In genomic region chr12:40248585-40249297, GRCh38 we compare ENCODE assay signal across 14 cellular contexts. TPM values are rescaled to one million over a fixed set of nuclear protein-coding genes. Genes with fewer than 3 reads are reported as not detected.
DNase-seq lines count a peak whose midpoint lies in the region; ATAC-seq and TF ChIP-seq lines count a peak whose summit lies in the region.
"Had no signal": no experiment of that assay in that cellular context is flagged by ENCODE, and none has a peak within 500 bp of the region (broad histone marks: within the 10 kb centered on the region; RNA-seq: fewer than 3 reads in every experiment).

No MANE protein-coding gene starts in this region.

- no peak overlapping the region for H3K27ac ChIP-seq in foreskin keratinocyte
- H3K27ac ChIP-seq in right lobe of liver: no peak overlapping the region

- no peak for TF ChIP-seq POLR2A in right lobe of liver (IDR thresholded peaks at IDR 0.05)

- peaks cover 0 to 18% (median 0%) of the 10 kb centered on the region in 4 donors for H3K36me3 ChIP-seq in right lobe of liver

- no peaks in the 10 kb centered on the region for H3K9me3 ChIP-seq in right lobe of liver

- intact Hi-C loops in right lobe of liver (cut with DNase I): no loop called here

- H3K27me3 ChIP-seq in foreskin keratinocyte: no peaks in the 10 kb centered on the region
- H3K27me3 ChIP-seq in right lobe of liver: no peaks in the 10 kb centered on the region

- TF ChIP-seq CTCF in foreskin keratinocyte (conservative IDR thresholded peaks at IDR 0.05) (no peak), right lobe of liver (IDR thresholded peaks at IDR 0.05) (no peak)

- H3K4me1 ChIP-seq in foreskin keratinocyte (peaks cover 12% of the 10 kb centered on the region), right lobe of liver (peaks cover 0 to 18% (median 3%) of the 10 kb centered on the region in 4 donors)

- 79% methylated on average over 4 of the region's 4 CpGs for WGBS in right lobe of liver (ENCODE audit: insufficient coverage, low coverage, low lambda C conversion rate, missing lambda C conversion rate)

- peak; percentile 15 for DNase-seq in HCEC 1CT
- DNase-seq in LHCN-M2 (ENCODE audit: low read depth): peak; percentile 74
- DNase-seq in foreskin keratinocyte: peak; percentile 31 to 74
- DNase-seq in NCI-H2107 (lab: John Stamatoyannopoulos, UW): no peak
- DNase-seq in stimulated activated CD4-positive, alpha-beta T cell treated with anti-CD3 and anti-CD28 coated beads, Interleukin-15, amount 100 ng/mL, for 24 hours: no peak
- no peak for DNase-seq in right lobe of liver
- DNase-seq: activated CD4-positive, alpha-beta T cell treated with anti-CD3 and anti-CD28 coated beads for 4 hours; foreskin melanocyte; H9; NCI-H2029 treated with DMSO at 0.1 percent for 48 hours; stimulated activated CD4-positive, alpha-beta T cell treated with anti-CD3 and anti-CD28 coated beads, Interleukin-2, amount 100 ng/mL, for 48 hours had no signal

- no peak overlapping the region for H3K4me3 ChIP-seq in right lobe of liver

- ATAC-seq in GM18858 (IDR thresholded peaks at IDR 0.05; ENCODE audit: unreplicated experiment): peak; percentile 55
- peak; percentile 100 for ATAC-seq in foreskin keratinocyte
- no peak for ATAC-seq in SK-N-SH treated with all-trans-retinoic acid at 6 μM for 48 hours
- ATAC-seq in right lobe of liver: no peak
- ATAC-seq: HepG2 had no signal

TF ChIP-seq in SK-N-SH treated with all-trans-retinoic acid at 6 μM for 48 hours, 23 proteins besides CTCF, POLR2A, EP300 and RAD21:
- no peak for TF ChIP-seq ZFP3 (CRISPR knock-in tag; IDR thresholded peaks at IDR 0.05)
- no peak for TF ChIP-seq SNAI2 (CRISPR knock-in tag; IDR thresholded peaks at IDR 0.05)
- no peak for TF ChIP-seq ZC3H10 (CRISPR knock-in tag; IDR thresholded peaks at IDR 0.05)
- TF ChIP-seq ISL1 (CRISPR knock-in tag; IDR thresholded peaks at IDR 0.05): no peak
- TF ChIP-seq ZNF70 (CRISPR knock-in tag; IDR thresholded peaks at IDR 0.05): no peak
- no peak for TF ChIP-seq TCF4 (CRISPR knock-in tag; IDR thresholded peaks at IDR 0.05; ENCODE audit: borderline replicate concordance)
- TF ChIP-seq ZFP30 (CRISPR knock-in tag; IDR thresholded peaks at IDR 0.05): no peak
- TF ChIP-seq ZNF8 (CRISPR knock-in tag; IDR thresholded peaks at IDR 0.05): no peak
- TF ChIP-seq OSR1 (CRISPR knock-in tag; IDR thresholded peaks at IDR 0.05): no peak
- no peak for TF ChIP-seq BACH2 (CRISPR knock-in tag; IDR thresholded peaks at IDR 0.05; ENCODE audit: borderline replicate concordance)
- TF ChIP-seq PATZ1 (CRISPR knock-in tag; IDR thresholded peaks at IDR 0.05; ENCODE audit: borderline replicate concordance): no peak

RNA-seq across cellular contexts. Expression of gene LRRK2, which starts 23.9 kb away (rescaled TPM):
- 1.4 TPM in 2 replicates for total RNA-seq in LHCN-M2 (2014; rRNA removed)
- polyA plus RNA-seq in LHCN-M2 (2012): 0.07 TPM
- total RNA-seq in foreskin keratinocyte: 0.32 and 0.58 TPM in 2 replicates
- 0.01 and 0.12 TPM in 2 replicates for polyA plus RNA-seq in foreskin keratinocyte
- 10 to 100 TPM in 1 of 6 experiments, 1 to 10 TPM in 5; 4.1 to 19.1 (median 6.1) TPM for total RNA-seq in right lobe of liver
- total RNA-seq: HepG2 had no signal
- polyA plus RNA-seq: HepG2 had no signal

Comparison
In these comparisons a context has a peak if more than half of its experiments do, and no peak if none do; other contexts are left out.
1. ATAC-seq: peak in GM18858 (single experiment) and foreskin keratinocyte (single experiment); none in SK-N-SH treated with all-trans-retinoic acid at 6 μM for 48 hours (single experiment) and right lobe of liver (0 of 4).
2. DNase-seq: peak in HCEC 1CT (single experiment), LHCN-M2 (single experiment) and foreskin keratinocyte (2 of 2); none in NCI-H2107 (single experiment), stimulated activated CD4-positive, alpha-beta T cell treated with anti-CD3 and anti-CD28 coated beads, Interleukin-15, amount 100 ng/mL, for 24 hours (single experiment) and right lobe of liver (0 of 3).